17 cellular contexts compared by ENCODE assay signal in genomic region chr9:135079676-135080075, GRCh38. TPM values are rescaled to one million over a fixed set of nuclear protein-coding genes. Genes with fewer than 3 reads are reported as not detected.
A peak's percentile ranks its signal among the peaks of the same experiment; 100 is the strongest.
DNase-seq lines count a peak whose midpoint lies in the region; ATAC-seq and TF ChIP-seq lines count a peak whose summit lies in the region.
"Had no signal": no experiment of that assay in that cellular context is flagged by ENCODE, and none has a peak within 500 bp of the region (broad histone marks: within the 10 kb centered on the region; RNA-seq: fewer than 3 reads in every experiment).

No MANE protein-coding gene starts in this region.

- no peaks in the 10 kb centered on the region for H3K9me3 Mint-ChIP-seq in activated CD8-positive, alpha-beta memory T cell treated with anti-CD3 and anti-CD28 coated beads, Interleukin-2, amount 10 ng/mL, durations not matched to agents 7 days and 5 days (ENCODE audit: low read depth)
- H3K9me3 Mint-ChIP-seq in glutamatergic neuron (ENCODE audit: unreplicated experiment) = peaks cover 17% of the 10 kb centered on the region

- H3K4me3 ChIP-seq in Peyer's patch (no peak overlapping the region), sigmoid colon (no peak overlapping the region), mesendoderm (ENCODE audit: low read length) (no peak overlapping the region)
- H3K4me3 ChIP-seq: HAP-1 had no signal

- H3K4me1 ChIP-seq in Peyer's patch (peaks cover 0 to 8% (median 0%) of the 10 kb centered on the region in 4 donors), sigmoid colon (peaks cover 0 to 18% (median 14%) of the 10 kb centered on the region in 4 donors), mesendoderm (ENCODE audit: control insufficient read depth, low read depth, low read length) (no peaks in the 10 kb centered on the region)
- H3K4me1 ChIP-seq: HAP-1 had no signal

- H3K9me3 ChIP-seq in Peyer's patch (no peaks in the 10 kb centered on the region), sigmoid colon (no peaks in the 10 kb centered on the region)
- H3K9me3 ChIP-seq: HAP-1 had no signal

- CTCF ChIA-PET in activated CD8-positive, alpha-beta memory T cell treated with anti-CD3 and anti-CD28 coated beads, Interleukin-2, amount 10 ng/mL, durations not matched to agents 7 days and 5 days (lab: Charles Lee) = no interaction called here

- H2BK15ac ChIP-seq in mesendoderm (replicated peaks; ENCODE audit: low read depth) = no peak overlapping the region

- H2AK5ac ChIP-seq in mesendoderm (ENCODE audit: low read length) = no peak overlapping the region

- no peak overlapping the region for H3K27ac Mint-ChIP-seq in activated CD8-positive, alpha-beta memory T cell treated with anti-CD3 and anti-CD28 coated beads, Interleukin-2, amount 10 ng/mL, durations not matched to agents 7 days and 5 days
- no peak overlapping the region for H3K27ac Mint-ChIP-seq in glutamatergic neuron (ENCODE audit: unreplicated experiment)

- no peak overlapping the region for H3K27ac ChIP-seq in Peyer's patch
- no peak overlapping the region for H3K27ac ChIP-seq in sigmoid colon
- H3K27ac ChIP-seq in mesendoderm (ENCODE audit: low read depth, low read length) = no peak overlapping the region
- H3K27ac ChIP-seq: 22Rv1, HL-60, KMS-11 had no signal

- no peak overlapping the region for H2BK5ac ChIP-seq in mesendoderm (ENCODE audit: low read length)

- H3K4me1 Mint-ChIP-seq in activated CD8-positive, alpha-beta memory T cell treated with anti-CD3 and anti-CD28 coated beads, Interleukin-2, amount 10 ng/mL, durations not matched to agents 7 days and 5 days = no peaks in the 10 kb centered on the region
- peaks cover 56% of the 10 kb centered on the region for H3K4me1 Mint-ChIP-seq in glutamatergic neuron (ENCODE audit: low read depth, unreplicated experiment)

- peaks cover 14% of the 10 kb centered on the region for H3K27me3 Mint-ChIP-seq in activated CD8-positive, alpha-beta memory T cell treated with anti-CD3 and anti-CD28 coated beads, Interleukin-2, amount 10 ng/mL, durations not matched to agents 7 days and 5 days
- peaks cover 15% of the 10 kb centered on the region for H3K27me3 Mint-ChIP-seq in glutamatergic neuron (ENCODE audit: unreplicated experiment)

- H4K5ac ChIP-seq in mesendoderm (ENCODE audit: low read length) = no peak overlapping the region

- no peaks in the 10 kb centered on the region for H3K79me1 ChIP-seq in mesendoderm (ENCODE audit: low read length)

- no peaks in the 10 kb centered on the region for H3K27me3 ChIP-seq in Peyer's patch
- H3K27me3 ChIP-seq in sigmoid colon = no peaks in the 10 kb centered on the region
- no peaks in the 10 kb centered on the region for H3K27me3 ChIP-seq in mesendoderm (ENCODE audit: insufficient read depth, low read length, poor library complexity)

- DNase-seq in activated CD8-positive, alpha-beta memory T cell treated with anti-CD3 and anti-CD28 coated beads, Interleukin-2, amount 50 U/mL, for 4 hours = peak; percentile 1
- DNase-seq in activated CD8-positive, alpha-beta memory T cell treated with anti-CD3 and anti-CD28 coated beads, Interleukin-2, amount 10 ng/mL, durations not matched to agents 7 days and 5 days = no peak
- DNase-seq in Peyer's patch (peak in 2 of 3 donors; percentile 14 to 19), glutamatergic neuron (peak; percentile 6), sigmoid colon (peak; percentile 38), mesendoderm (no peak), NCI-H345 treated with DMSO at 0.1 percent for 48 hours (lab: John Stamatoyannopoulos, UW; ENCODE audit: unreplicated experiment) (no peak)
- DNase-seq: DND-41; MV-4-11; NCI-H510A; NCI-H748 treated with DMSO at 0.1 percent for 48 hours; NK-92 treated with Interleukin-12 subunit alpha and Interleukin-12 subunit beta, amount 100 ng/mL, for 24 hours had no signal

- no peak for TF ChIP-seq EP300 in sigmoid colon (IDR thresholded peaks at IDR 0.05)

- H3K4me3 Mint-ChIP-seq in activated CD8-positive, alpha-beta memory T cell treated with anti-CD3 and anti-CD28 coated beads, Interleukin-2, amount 10 ng/mL, durations not matched to agents 7 days and 5 days = no peak overlapping the region
- no peak overlapping the region for H3K4me3 Mint-ChIP-seq in glutamatergic neuron (ENCODE audit: unreplicated experiment)

- no peaks in the 10 kb centered on the region for H3K36me3 Mint-ChIP-seq in activated CD8-positive, alpha-beta memory T cell treated with anti-CD3 and anti-CD28 coated beads, Interleukin-2, amount 10 ng/mL, durations not matched to agents 7 days and 5 days
- H3K36me3 Mint-ChIP-seq in glutamatergic neuron (ENCODE audit: unreplicated experiment) = peaks cover 14% of the 10 kb centered on the region

- ATAC-seq in activated CD8-positive, alpha-beta memory T cell treated with anti-CD3 and anti-CD28 coated beads, Interleukin-2, amount 10 ng/mL, durations not matched to agents 7 days and 5 days = no peak
- ATAC-seq in GM18867 (IDR thresholded peaks at IDR 0.05; ENCODE audit: unreplicated experiment) = no peak

- H2BK120ac ChIP-seq in mesendoderm (ENCODE audit: low read depth, low read length) = no peak overlapping the region

- H3K4ac ChIP-seq in mesendoderm (ENCODE audit: low read depth, low read length) = no peak overlapping the region

- no peaks in the 10 kb centered on the region for H3K79me2 ChIP-seq in mesendoderm (ENCODE audit: control insufficient read depth, insufficient read depth, low read length)

- H3K56ac ChIP-seq in mesendoderm (ENCODE audit: low read length) = no peak overlapping the region

- WGBS in sigmoid colon, 2 donors = 79 to 81% methylated on average over 8 of the region's 8 CpGs
- WGBS in mesendoderm (ENCODE audit: extremely low coverage, insufficient coverage, low lambda C conversion rate) = no CpG with 5 or more reads among the region's 8 CpGs

- TF ChIP-seq CTCF in Peyer's patch (IDR thresholded peaks at IDR 0.05) (no peak), glutamatergic neuron (IDR thresholded peaks at IDR 0.05; ENCODE audit: partially characterized antibody, unreplicated experiment) (no peak), sigmoid colon (IDR thresholded peaks at IDR 0.05) (no peak)

- TF ChIP-seq POLR2A in Peyer's patch (IDR thresholded peaks at IDR 0.05) (no peak), sigmoid colon (IDR thresholded peaks at IDR 0.05) (no peak)

- no peak overlapping the region for H3K18ac ChIP-seq in mesendoderm (ENCODE audit: low read length)

- H3K4me2 ChIP-seq in mesendoderm (ENCODE audit: low read length) = no peak overlapping the region
- H3K4me2 ChIP-seq: KMS-11 had no signal

- H3K36me3 ChIP-seq in Peyer's patch (no peaks in the 10 kb centered on the region), sigmoid colon (no peaks in the 10 kb centered on the region), mesendoderm (ENCODE audit: control insufficient read depth, insufficient read depth, low read length) (no peaks in the 10 kb centered on the region)
- H3K36me3 ChIP-seq: HAP-1 had no signal

- no peak overlapping the region for H3K23ac ChIP-seq in mesendoderm (ENCODE audit: low read length)

- H3K9ac ChIP-seq in mesendoderm (ENCODE audit: low read length) = no peak overlapping the region
- H3K9ac ChIP-seq: KMS-11 had no signal

- intact Hi-C loops in sigmoid colon (cut with DNase I) = no loop called here

- no peak overlapping the region for H4K8ac ChIP-seq in mesendoderm (ENCODE audit: low read depth, low read length)

RNA-seq across cellular contexts. Expression of gene OLFM1, which starts 7.8 kb away (rescaled TPM):
- total RNA-seq in activated CD8-positive, alpha-beta memory T cell treated with anti-CD3 and anti-CD28 coated beads, Interleukin-2, amount 10 ng/mL, durations not matched to agents 7 days and 5 days = under 1 TPM in 1 of 2 experiments, not detected in 1; 0.30 TPM
- total RNA-seq in Peyer's patch = 1 to 10 TPM; 2.5 to 5.8 (median 4.9) TPM
- total RNA-seq in glutamatergic neuron (ENCODE audit: unreplicated experiment) = 387 TPM
- total RNA-seq in sigmoid colon = 10 to 100 TPM; 13.3 to 19.3 (median 17.2) TPM
- polyA plus RNA-seq in sigmoid colon = 10 to 100 TPM in 1 of 3 donors, 1 to 10 TPM in 2; 1.2 to 13.6 (median 4.2) TPM
- 14.7 TPM for polyA plus RNA-seq in mesendoderm (2013, experiment 1 of 2)
- 15.0 TPM for polyA plus RNA-seq in mesendoderm (2013, experiment 2 of 2)

Comparison
In these comparisons a context has a peak if more than half of its experiments do, and no peak if none do; other contexts are left out.
1. DNase-seq: peak in activated CD8-positive, alpha-beta memory T cell treated with anti-CD3 and anti-CD28 coated beads, Interleukin-2, amount 50 U/mL, for 4 hours (single experiment), Peyer's patch (2 of 3), glutamatergic neuron (single experiment) and sigmoid colon (single experiment); none in activated CD8-positive, alpha-beta memory T cell treated with anti-CD3 and anti-CD28 coated beads, Interleukin-2, amount 10 ng/mL, durations not matched to agents 7 days and 5 days (single experiment), mesendoderm (single experiment) and NCI-H345 treated with DMSO at 0.1 percent for 48 hours (single experiment).
2. RNA of gene OLFM1, which starts 7.8 kb away (total RNA-seq): 387 TPM in glutamatergic neuron (single experiment); 13.3 to 19.3 TPM in sigmoid colon, 2.5 to 5.8 TPM in Peyer's patch and 0.30 TPM in activated CD8-positive, alpha-beta memory T cell treated with anti-CD3 and anti-CD28 coated beads, Interleukin-2, amount 10 ng/mL, durations not matched to agents 7 days and 5 days; every median in the first group is over 10 times any median in the second.